Comparison of ENCODE assay signal across 8 cellular contexts in genomic region chr10:3467052-3467906, GRCh38.
A peak's percentile ranks its signal among the peaks of the same experiment; 100 is the strongest.
DNase-seq lines count a peak whose midpoint lies in the region; ATAC-seq and TF ChIP-seq lines count a peak whose summit lies in the region.

No MANE protein-coding gene starts in this region.

- no peaks in the 10 kb centered on the region for H3K27me3 ChIP-seq in right cardiac atrium (ENCODE audit: control insufficient read depth, insufficient read depth)

- H3K4me3 ChIP-seq in right cardiac atrium (ENCODE audit: low read length) (no peak overlapping the region), skin epidermis (peak overlapping the region in 3 of 7 experiments; percentile 6 to 28 (median 15))

- peak; percentile 40 for TF ChIP-seq CTCF in 22Rv1 (IDR thresholded peaks at IDR 0.05)

- intact Hi-C loops in right cardiac atrium (cut with DNase I): no loop called here

- H3K9me3 ChIP-seq in right cardiac atrium (ENCODE audit: control insufficient read depth, low read length): no peaks in the 10 kb centered on the region

- ATAC-seq in right cardiac atrium (peak; percentile 79 to 89), GM21619 (IDR thresholded peaks at IDR 0.05; ENCODE audit: unreplicated experiment) (no peak), HG03159 (IDR thresholded peaks at IDR 0.05; ENCODE audit: unreplicated experiment) (no peak)

- 26 to 56% (median 34%) methylated on average over 23 of the region's 23 CpGs for WGBS in adipose tissue, 3 donors
- WGBS in right cardiac atrium: 32% methylated on average over 23 of the region's 23 CpGs

- peaks cover 10% of the 10 kb centered on the region for H3K4me1 ChIP-seq in right cardiac atrium (ENCODE audit: control insufficient read depth, insufficient read depth, low read length)

- DNase-seq in HS-5 (ENCODE audit: low read depth): peak; percentile 68
- peak; percentile 81 to 93 (median 89) for DNase-seq in right cardiac atrium
- no peak for DNase-seq in NCI-H1694 (lab: John Stamatoyannopoulos, UW)

- H3K27ac ChIP-seq in 22Rv1 (no peak overlapping the region), adipose tissue (ENCODE audit: low read depth, low read length) (peak overlapping the region; percentile 79), right cardiac atrium (ENCODE audit: low read length) (peak overlapping the region; percentile 77), skin epidermis (peak overlapping the region in 20 of 21 experiments; percentile 77 to 97 (median 92))

Comparison
In these comparisons a context has a peak if more than half of its experiments do, and no peak if none do; other contexts are left out.
1. ATAC-seq: peak in right cardiac atrium (2 of 2); none in GM21619 (single experiment) and HG03159 (single experiment).